ENCODE assay signal across 8 cellular contexts in genomic region chr3:50567386-50568182, GRCh38. TPM values are rescaled to one million over a fixed set of nuclear protein-coding genes. Genes with fewer than 3 reads are reported as not detected.
DNase-seq lines count a peak whose midpoint lies in the region; TF ChIP-seq lines count a peak whose summit lies in the region.

Gene C3orf18, minus strand, starts transcription at chr3:50567747. Its CDS starts 2,048 bp downstream, at chr3:50565699.

- no peaks in the 10 kb centered on the region for H3K9me2 ChIP-seq in hepatocyte (replicated peaks; ENCODE audit: insufficient read depth)

- no peaks in the 10 kb centered on the region for H4K20me1 ChIP-seq in hepatocyte (ENCODE audit: insufficient read depth, poor library complexity, severe bottlenecking)

- intact Hi-C loops in vagina (cut with DNase I) = no loop called here

- H3K27ac ChIP-seq in hepatocyte (peak within 1 kb of the TSS; percentile 97), rectal smooth muscle tissue (ENCODE audit: low read depth, low read length) (peak within 1 kb of the TSS; percentile 82), vagina (peak within 1 kb of the TSS; percentile 87)

- peaks cover 32% of the 10 kb centered on the region for H3K36me3 Mint-ChIP-seq in T-helper 2 cell treated with Interferon-gamma antibody and Interleukin-4, amounts not matched to agents 5 μg/mL and 100 μg/mL, for 36 hours (ENCODE audit: low read depth)

- H3K4me3 ChIP-seq in HFF-Myc (replicated peaks; ENCODE audit: low read depth, low read length) = peak within 1 kb of the TSS; percentile 95
- peak within 1 kb of the TSS; percentile 80 for H3K4me3 ChIP-seq in astrocyte of the cerebellum (ENCODE audit: low read depth, low read length)
- H3K4me3 ChIP-seq in hepatocyte = peak within 1 kb of the TSS; percentile 38
- peak within 1 kb of the TSS; percentile 81 for H3K4me3 ChIP-seq in rectal smooth muscle tissue (ENCODE audit: low read length)
- H3K4me3 ChIP-seq in vagina = peak within 1 kb of the TSS; percentile 73 to 92

- H3K9me3 Mint-ChIP-seq in T-helper 2 cell treated with Interferon-gamma antibody and Interleukin-4, amounts not matched to agents 5 μg/mL and 100 μg/mL, for 36 hours = no peaks in the 10 kb centered on the region

- peak within 1 kb of the TSS; percentile 89 for H2AFZ ChIP-seq in hepatocyte

- H3K9me3 ChIP-seq in hepatocyte (ENCODE audit: low read depth) (no peaks in the 10 kb centered on the region), vagina (no peaks in the 10 kb centered on the region)

- in situ Hi-C loops in astrocyte of the cerebellum (cut with HindIII; ENCODE audit: low sequenced_read_pairs) = no loop called here

- DNase-seq in GM04504 (ENCODE audit: low read depth) (peak; percentile 74), HFF-Myc (ENCODE audit: extremely low read depth, low read depth) (peak; percentile 39), NCI-H1092 (lab: John Stamatoyannopoulos, UW) (peak; percentile 70), astrocyte of the cerebellum (ENCODE audit: low read depth) (peak; percentile 55), hepatocyte (ENCODE audit: low spot score) (peak; percentile 92), vagina (ENCODE audit: extremely low spot score in 2 of 2) (peak in 1 of 2 donors; percentile 95)
- peak; percentile 96 for DNase-seq in T-helper 2 cell treated with Interferon-gamma antibody and Interleukin-4, amounts not matched to agents 5 μg/mL and 100 μg/mL, for 36 hours (ENCODE audit: low spot score)

- H3K4me3 Mint-ChIP-seq in T-helper 2 cell treated with Interferon-gamma antibody and Interleukin-4, amounts not matched to agents 5 μg/mL and 100 μg/mL, for 36 hours = peak within 1 kb of the TSS; percentile 98

- H3K27me3 ChIP-seq in hepatocyte (no peaks in the 10 kb centered on the region), rectal smooth muscle tissue (ENCODE audit: control insufficient read depth, insufficient read depth, low read length) (no peaks in the 10 kb centered on the region), vagina (no peaks in the 10 kb centered on the region)

- H3K36me3 ChIP-seq in hepatocyte (replicated peaks; ENCODE audit: insufficient read depth, low read depth) (no peaks in the 10 kb centered on the region), rectal smooth muscle tissue (ENCODE audit: control insufficient read depth, insufficient read depth, low read length) (peaks cover 2% of the 10 kb centered on the region), vagina (no peaks in the 10 kb centered on the region)

- no peak for TF ChIP-seq CTCF in HFF-Myc (IDR thresholded peaks at IDR 0.05; ENCODE audit: low read depth, low read length, missing control alignments)
- no peak for TF ChIP-seq CTCF in astrocyte of the cerebellum (IDR thresholded peaks at IDR 0.05; ENCODE audit: low read depth, low read length, missing control alignments)
- no peak for TF ChIP-seq CTCF in hepatocyte (IDR thresholded peaks at IDR 0.05; ENCODE audit: poor library complexity)
- TF ChIP-seq CTCF in vagina (IDR thresholded peaks at IDR 0.05) = no peak

- no peaks in the 10 kb centered on the region for H3K27me3 Mint-ChIP-seq in T-helper 2 cell treated with Interferon-gamma antibody and Interleukin-4, amounts not matched to agents 5 μg/mL and 100 μg/mL, for 36 hours (ENCODE audit: low read depth)

- peaks cover 10% of the 10 kb centered on the region for H3K79me2 ChIP-seq in hepatocyte

- peak in 1 of 2 donors; percentile 15 for TF ChIP-seq POLR2A in vagina (IDR thresholded peaks at IDR 0.05)

- peaks cover 53% of the 10 kb centered on the region for H3K4me1 Mint-ChIP-seq in T-helper 2 cell treated with Interferon-gamma antibody and Interleukin-4, amounts not matched to agents 5 μg/mL and 100 μg/mL, for 36 hours (ENCODE audit: low read depth)

- H3K4me1 ChIP-seq in hepatocyte (ENCODE audit: insufficient read depth) (peaks cover 17% of the 10 kb centered on the region), rectal smooth muscle tissue (ENCODE audit: control insufficient read depth, insufficient read depth, low read length) (peaks cover 10% of the 10 kb centered on the region), vagina (peaks cover 55% of the 10 kb centered on the region)

- H3K9ac ChIP-seq in rectal smooth muscle tissue (ENCODE audit: low read length) = peak within 1 kb of the TSS; percentile 61

- H3K27ac Mint-ChIP-seq in T-helper 2 cell treated with Interferon-gamma antibody and Interleukin-4, amounts not matched to agents 5 μg/mL and 100 μg/mL, for 36 hours = peak within 1 kb of the TSS; percentile 96

- WGBS in hepatocyte (ENCODE audit: low lambda C conversion rate, missing lambda C conversion rate) = 8% methylated on average over 35 of the region's 54 CpGs

- H3K4me2 ChIP-seq in hepatocyte = peak within 1 kb of the TSS; percentile 84

RNA-seq across cellular contexts. Expression of gene C3orf18, which starts in this region (rescaled TPM):
- total RNA-seq in hepatocyte (4.7 and 5.6 TPM in 2 replicates), vagina (10.8 TPM)
- polyA plus RNA-seq in hepatocyte = 2.9 and 6.1 TPM in 2 replicates

Comparison
In these comparisons a context has a peak if more than half of its experiments do, and no peak if none do; other contexts are left out.
1. H3K4me3 ChIP-seq: peak in every context shown above with its lines; median percentile 95 in HFF-Myc; 82 in vagina; 81 in rectal smooth muscle tissue; 80 in astrocyte of the cerebellum; 38 in hepatocyte.